ENCODE assay signal across 1 cellular context in genomic region chr22:39893526-39893925, GRCh38.
TF ChIP-seq lines count a peak whose summit lies in the region.

Gene ENTHD1 (minus strand): TSS chr22:39893760. CDS start chr22:39887748, 6,012 bp downstream.

TF ChIP-seq in H1, 55 proteins besides CTCF, POLR2A, EP300 and RAD21:
- TF ChIP-seq TAF7 (optimal IDR thresholded peaks at IDR 0.05; ENCODE audit: borderline replicate concordance, low read depth, low read length) (no peak), HDAC2 (IDR thresholded peaks at IDR 0.05; ENCODE audit: borderline replicate concordance in 1 of 2, low read depth in 2 of 2, low read length in 2 of 2) (no peak), BCL11A (IDR thresholded peaks at IDR 0.05; ENCODE audit: low read depth in 2 of 2, low read length in 2 of 2) (no peak), GABPA (IDR thresholded peaks at IDR 0.05; ENCODE audit: borderline replicate concordance, insufficient read depth, low read length) (no peak), CBX8 (IDR thresholded peaks at IDR 0.05; ENCODE audit: borderline replicate concordance, low read depth, low read length) (no peak), KDM5A (IDR thresholded peaks at IDR 0.05; ENCODE audit: low read length) (no peak), CREB1 (IDR thresholded peaks at IDR 0.05) (no peak), MAFK (IDR thresholded peaks at IDR 0.05; ENCODE audit: low read depth, low read length) (no peak), ATF2 (IDR thresholded peaks at IDR 0.05; ENCODE audit: low read length) (no peak)
